Comparison of ENCODE assay signal across 1 cellular context in the genomic region with DNA sequence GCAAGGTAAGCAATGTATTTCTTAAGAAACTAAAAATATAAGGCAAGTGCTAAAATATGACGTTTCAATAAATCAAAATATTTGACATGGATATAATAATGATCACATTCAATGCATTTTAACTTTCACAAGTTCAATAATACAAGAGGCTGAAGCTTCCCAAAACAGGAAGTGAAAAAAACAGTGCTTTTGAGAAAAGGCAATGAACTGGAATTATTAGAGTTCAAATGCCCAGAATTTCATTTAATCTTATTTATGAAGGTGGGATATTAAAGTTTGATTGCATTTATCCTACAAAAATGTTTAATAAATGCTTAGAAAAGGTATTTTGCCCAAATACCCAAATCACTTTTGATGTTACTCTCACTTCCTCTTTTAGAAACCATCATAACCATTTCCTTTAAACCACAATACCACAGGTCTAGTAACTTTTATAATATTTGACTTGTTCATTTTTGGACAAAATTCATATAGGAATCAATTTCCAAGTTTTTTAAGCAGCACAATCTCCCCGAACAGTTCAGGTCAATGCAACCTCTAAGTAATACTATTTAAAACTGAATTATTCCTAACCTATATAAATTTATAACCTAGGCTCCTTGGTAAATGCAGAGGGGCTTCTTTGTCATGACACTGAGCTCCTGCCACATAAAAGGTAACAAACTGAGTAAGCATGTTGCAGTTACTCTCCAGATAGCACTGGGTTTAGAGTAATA.
TF ChIP-seq lines count a peak whose summit lies in the region.

No MANE protein-coding gene starts in this region.

TF ChIP-seq in K562, 482 proteins besides CTCF, POLR2A, EP300 and RAD21 (continued from another document and continues in another):
- TF ChIP-seq, protein P1, sequence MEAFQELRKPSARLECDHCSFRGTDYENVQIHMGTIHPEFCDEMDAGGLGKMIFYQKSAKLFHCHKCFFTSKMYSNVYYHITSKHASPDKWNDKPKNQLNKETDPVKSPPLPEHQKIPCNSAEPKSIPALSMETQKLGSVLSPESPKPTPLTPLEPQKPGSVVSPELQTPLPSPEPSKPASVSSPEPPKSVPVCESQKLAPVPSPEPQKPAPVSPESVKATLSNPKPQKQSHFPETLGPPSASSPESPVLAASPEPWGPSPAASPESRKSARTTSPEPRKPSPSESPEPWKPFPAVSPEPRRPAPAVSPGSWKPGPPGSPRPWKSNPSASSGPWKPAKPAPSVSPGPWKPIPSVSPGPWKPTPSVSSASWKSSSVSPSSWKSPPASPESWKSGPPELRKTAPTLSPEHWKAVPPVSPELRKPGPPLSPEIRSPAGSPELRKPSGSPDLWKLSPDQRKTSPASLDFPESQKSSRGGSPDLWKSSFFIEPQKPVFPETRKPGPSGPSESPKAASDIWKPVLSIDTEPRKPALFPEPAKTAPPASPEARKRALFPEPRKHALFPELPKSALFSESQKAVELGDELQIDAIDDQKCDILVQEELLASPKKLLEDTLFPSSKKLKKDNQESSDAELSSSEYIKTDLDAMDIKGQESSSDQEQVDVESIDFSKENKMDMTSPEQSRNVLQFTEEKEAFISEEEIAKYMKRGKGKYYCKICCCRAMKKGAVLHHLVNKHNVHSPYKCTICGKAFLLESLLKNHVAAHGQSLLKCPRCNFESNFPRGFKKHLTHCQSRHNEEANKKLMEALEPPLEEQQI (IDR thresholded peaks at IDR 0.05) = peak; percentile 63; the same call in 1 of the 2 replicates
- TF ChIP-seq ZNF184 (CRISPR knock-in tag; IDR thresholded peaks at IDR 0.05) (no peak), MEF2A (IDR thresholded peaks at IDR 0.05; ENCODE audit: control insufficient read depth, low read depth, low read length) (no peak), NFIC (IDR thresholded peaks at IDR 0.05) (no peak), ZSCAN29 (IDR thresholded peaks at IDR 0.05) (no peak), ZNF589 (CRISPR knock-in tag; IDR thresholded peaks at IDR 0.05; ENCODE audit: low read depth) (peak; percentile 95), KAT2B (IDR thresholded peaks at IDR 0.05; ENCODE audit: low read depth, low read length) (no peak), ELF1 (tag; IDR thresholded peaks at IDR 0.05) (peak; percentile 72), CAMTA2 (CRISPR knock-in tag; conservative IDR thresholded peaks at IDR 0.05) (no peak), SPI1 (IDR thresholded peaks at IDR 0.05; ENCODE audit: borderline replicate concordance, low read depth, low read length) (peak; percentile 98), ZFX (CRISPR knock-in tag; IDR thresholded peaks at IDR 0.05) (no peak), ZNF133 (CRISPR knock-in tag; IDR thresholded peaks at IDR 0.05) (no peak), MCM5 (IDR thresholded peaks at IDR 0.05; ENCODE audit: low read depth) (no peak), ZNF77 (CRISPR knock-in tag; IDR thresholded peaks at IDR 0.05) (no peak), SIX5 (IDR thresholded peaks at IDR 0.05; ENCODE audit: borderline replicate concordance in 1 of 2, insufficient read depth in 1 of 2, low read depth in 1 of 2, low read length in 2 of 2) (no peak), ZNF212 (CRISPR knock-in tag; IDR thresholded peaks at IDR 0.05) (no peak), C11orf30 (IDR thresholded peaks at IDR 0.05; ENCODE audit: low read depth) (no peak), ZNF197 (CRISPR knock-in tag; IDR thresholded peaks at IDR 0.05; ENCODE audit: low read depth) (peak; percentile 54; the same call in 1 of the 2 replicates), ZNF140 (CRISPR knock-in tag; IDR thresholded peaks at IDR 0.05) (no peak), ZFP30 (CRISPR knock-in tag; IDR thresholded peaks at IDR 0.05; ENCODE audit: borderline replicate concordance) (no peak), ZNF444 (CRISPR knock-in tag; IDR thresholded peaks at IDR 0.05) (no peak), KDM2B (CRISPR knock-in tag; IDR thresholded peaks at IDR 0.05) (no peak), NFYB (IDR thresholded peaks at IDR 0.05; ENCODE audit: extremely low read depth, insufficient read length) (no peak), ZNF57 (CRISPR knock-in tag; IDR thresholded peaks at IDR 0.05) (no peak), ASH1L (IDR thresholded peaks at IDR 0.05; ENCODE audit: borderline replicate concordance, low read depth, partially characterized antibody) (no peak), NFATC3 (IDR thresholded peaks at IDR 0.05) (no peak), ZNF561 (CRISPR knock-in tag; conservative IDR thresholded peaks at IDR 0.05) (no peak), ILF3 (IDR thresholded peaks at IDR 0.05; ENCODE audit: borderline replicate concordance) (no peak), ZNF174 (CRISPR knock-in tag; IDR thresholded peaks at IDR 0.05) (no peak), GTF2A2 (tag; IDR thresholded peaks at IDR 0.05) (no peak), ZNF644 (tag; IDR thresholded peaks at IDR 0.05; ENCODE audit: low read depth) (peak; percentile 70; the same call in 1 of the 2 replicates), HMG20B (CRISPR knock-in tag; IDR thresholded peaks at IDR 0.05) (no peak), CHD1 (IDR thresholded peaks at IDR 0.05; ENCODE audit: low read length) (peak; percentile 2), TFAM (CRISPR knock-in tag; conservative IDR thresholded peaks at IDR 0.05) (no peak), KDM5B (IDR thresholded peaks at IDR 0.05; ENCODE audit: insufficient replicate concordance, low read depth, low read length) (no peak), ZNF766 (CRISPR knock-in tag; conservative IDR thresholded peaks at IDR 0.05) (peak; percentile 86; the same call in 1 of the 2 replicates), ETV6 (IDR thresholded peaks at IDR 0.05; ENCODE audit: borderline replicate concordance in 1 of 2, low read depth in 2 of 2, low read length in 1 of 2) (peak in 1 of 2 experiments; percentile 66; a peak in 1 of 4 replicates), ETV6 (CRISPR knock-in tag; IDR thresholded peaks at IDR 0.05; ENCODE audit: borderline replicate concordance) (no peak), GTF2E2 (tag; IDR thresholded peaks at IDR 0.05) (0 out of 2 replicates have a peak, but pooled peaks have one; percentile 36), MTA3 (IDR thresholded peaks at IDR 0.05; ENCODE audit: borderline replicate concordance) (0 out of 2 replicates have a peak, but pooled peaks have one; percentile 4)
- TF ChIP-seq, protein P2, sequence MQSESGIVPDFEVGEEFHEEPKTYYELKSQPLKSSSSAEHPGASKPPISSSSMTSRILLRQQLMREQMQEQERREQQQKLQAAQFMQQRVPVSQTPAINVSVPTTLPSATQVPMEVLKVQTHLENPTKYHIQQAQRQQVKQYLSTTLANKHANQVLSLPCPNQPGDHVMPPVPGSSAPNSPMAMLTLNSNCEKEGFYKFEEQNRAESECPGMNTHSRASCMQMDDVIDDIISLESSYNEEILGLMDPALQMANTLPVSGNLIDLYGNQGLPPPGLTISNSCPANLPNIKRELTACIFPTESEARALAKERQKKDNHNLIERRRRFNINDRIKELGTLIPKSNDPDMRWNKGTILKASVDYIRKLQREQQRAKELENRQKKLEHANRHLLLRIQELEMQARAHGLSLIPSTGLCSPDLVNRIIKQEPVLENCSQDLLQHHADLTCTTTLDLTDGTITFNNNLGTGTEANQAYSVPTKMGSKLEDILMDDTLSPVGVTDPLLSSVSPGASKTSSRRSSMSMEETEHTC (IDR thresholded peaks at IDR 0.05) = no peak
- TF ChIP-seq, protein P3, sequence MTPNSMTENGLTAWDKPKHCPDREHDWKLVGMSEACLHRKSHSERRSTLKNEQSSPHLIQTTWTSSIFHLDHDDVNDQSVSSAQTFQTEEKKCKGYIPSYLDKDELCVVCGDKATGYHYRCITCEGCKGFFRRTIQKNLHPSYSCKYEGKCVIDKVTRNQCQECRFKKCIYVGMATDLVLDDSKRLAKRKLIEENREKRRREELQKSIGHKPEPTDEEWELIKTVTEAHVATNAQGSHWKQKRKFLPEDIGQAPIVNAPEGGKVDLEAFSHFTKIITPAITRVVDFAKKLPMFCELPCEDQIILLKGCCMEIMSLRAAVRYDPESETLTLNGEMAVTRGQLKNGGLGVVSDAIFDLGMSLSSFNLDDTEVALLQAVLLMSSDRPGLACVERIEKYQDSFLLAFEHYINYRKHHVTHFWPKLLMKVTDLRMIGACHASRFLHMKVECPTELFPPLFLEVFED (CRISPR knock-in tag; conservative IDR thresholded peaks at IDR 0.05) = no peak
- TF ChIP-seq, protein P4, sequence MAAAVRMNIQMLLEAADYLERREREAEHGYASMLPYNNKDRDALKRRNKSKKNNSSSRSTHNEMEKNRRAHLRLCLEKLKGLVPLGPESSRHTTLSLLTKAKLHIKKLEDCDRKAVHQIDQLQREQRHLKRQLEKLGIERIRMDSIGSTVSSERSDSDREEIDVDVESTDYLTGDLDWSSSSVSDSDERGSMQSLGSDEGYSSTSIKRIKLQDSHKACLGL (CRISPR knock-in tag; IDR thresholded peaks at IDR 0.05; ENCODE audit: borderline replicate concordance, poor library complexity, severe bottlenecking) = no peak
- TF ChIP-seq, protein P5, sequence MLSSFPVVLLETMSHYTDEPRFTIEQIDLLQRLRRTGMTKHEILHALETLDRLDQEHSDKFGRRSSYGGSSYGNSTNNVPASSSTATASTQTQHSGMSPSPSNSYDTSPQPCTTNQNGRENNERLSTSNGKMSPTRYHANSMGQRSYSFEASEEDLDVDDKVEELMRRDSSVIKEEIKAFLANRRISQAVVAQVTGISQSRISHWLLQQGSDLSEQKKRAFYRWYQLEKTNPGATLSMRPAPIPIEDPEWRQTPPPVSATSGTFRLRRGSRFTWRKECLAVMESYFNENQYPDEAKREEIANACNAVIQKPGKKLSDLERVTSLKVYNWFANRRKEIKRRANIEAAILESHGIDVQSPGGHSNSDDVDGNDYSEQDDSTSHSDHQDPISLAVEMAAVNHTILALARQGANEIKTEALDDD (IDR thresholded peaks at IDR 0.05) = no peak; the same call in none of the 2 replicates
- TF ChIP-seq, protein P6, sequence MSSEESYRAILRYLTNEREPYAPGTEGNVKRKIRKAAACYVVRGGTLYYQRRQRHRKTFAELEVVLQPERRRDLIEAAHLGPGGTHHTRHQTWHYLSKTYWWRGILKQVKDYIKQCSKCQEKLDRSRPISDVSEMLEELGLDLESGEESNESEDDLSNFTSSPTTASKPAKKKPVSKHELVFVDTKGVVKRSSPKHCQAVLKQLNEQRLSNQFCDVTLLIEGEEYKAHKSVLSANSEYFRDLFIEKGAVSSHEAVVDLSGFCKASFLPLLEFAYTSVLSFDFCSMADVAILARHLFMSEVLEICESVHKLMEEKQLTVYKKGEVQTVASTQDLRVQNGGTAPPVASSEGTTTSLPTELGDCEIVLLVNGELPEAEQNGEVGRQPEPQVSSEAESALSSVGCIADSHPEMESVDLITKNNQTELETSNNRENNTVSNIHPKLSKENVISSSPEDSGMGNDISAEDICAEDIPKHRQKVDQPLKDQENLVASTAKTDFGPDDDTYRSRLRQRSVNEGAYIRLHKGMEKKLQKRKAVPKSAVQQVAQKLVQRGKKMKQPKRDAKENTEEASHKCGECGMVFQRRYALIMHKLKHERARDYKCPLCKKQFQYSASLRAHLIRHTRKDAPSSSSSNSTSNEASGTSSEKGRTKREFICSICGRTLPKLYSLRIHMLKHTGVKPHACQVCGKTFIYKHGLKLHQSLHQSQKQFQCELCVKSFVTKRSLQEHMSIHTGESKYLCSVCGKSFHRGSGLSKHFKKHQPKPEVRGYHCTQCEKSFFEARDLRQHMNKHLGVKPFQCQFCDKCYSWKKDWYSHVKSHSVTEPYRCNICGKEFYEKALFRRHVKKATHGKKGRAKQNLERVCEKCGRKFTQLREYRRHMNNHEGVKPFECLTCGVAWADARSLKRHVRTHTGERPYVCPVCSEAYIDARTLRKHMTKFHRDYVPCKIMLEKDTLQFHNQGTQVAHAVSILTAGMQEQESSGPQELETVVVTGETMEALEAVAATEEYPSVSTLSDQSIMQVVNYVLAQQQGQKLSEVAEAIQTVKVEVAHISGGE (CRISPR knock-in tag; IDR thresholded peaks at IDR 0.05) = peak in 1 of 3 experiments; percentile 50; a peak in 1 of 6 replicates
- TF ChIP-seq, protein P7, sequence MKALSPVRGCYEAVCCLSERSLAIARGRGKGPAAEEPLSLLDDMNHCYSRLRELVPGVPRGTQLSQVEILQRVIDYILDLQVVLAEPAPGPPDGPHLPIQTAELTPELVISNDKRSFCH (CRISPR knock-in tag; IDR thresholded peaks at IDR 0.05) = no peak
- TF ChIP-seq, protein P7 (tag; IDR thresholded peaks at IDR 0.05) = no peak
- TF ChIP-seq, protein P8, sequence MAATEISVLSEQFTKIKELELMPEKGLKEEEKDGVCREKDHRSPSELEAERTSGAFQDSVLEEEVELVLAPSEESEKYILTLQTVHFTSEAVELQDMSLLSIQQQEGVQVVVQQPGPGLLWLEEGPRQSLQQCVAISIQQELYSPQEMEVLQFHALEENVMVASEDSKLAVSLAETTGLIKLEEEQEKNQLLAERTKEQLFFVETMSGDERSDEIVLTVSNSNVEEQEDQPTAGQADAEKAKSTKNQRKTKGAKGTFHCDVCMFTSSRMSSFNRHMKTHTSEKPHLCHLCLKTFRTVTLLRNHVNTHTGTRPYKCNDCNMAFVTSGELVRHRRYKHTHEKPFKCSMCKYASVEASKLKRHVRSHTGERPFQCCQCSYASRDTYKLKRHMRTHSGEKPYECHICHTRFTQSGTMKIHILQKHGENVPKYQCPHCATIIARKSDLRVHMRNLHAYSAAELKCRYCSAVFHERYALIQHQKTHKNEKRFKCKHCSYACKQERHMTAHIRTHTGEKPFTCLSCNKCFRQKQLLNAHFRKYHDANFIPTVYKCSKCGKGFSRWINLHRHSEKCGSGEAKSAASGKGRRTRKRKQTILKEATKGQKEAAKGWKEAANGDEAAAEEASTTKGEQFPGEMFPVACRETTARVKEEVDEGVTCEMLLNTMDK (IDR thresholded peaks at IDR 0.05; ENCODE audit: borderline replicate concordance, insufficient read depth, low read depth, low read length, poor library complexity, severe bottlenecking) = no peak
- TF ChIP-seq, protein P9, sequence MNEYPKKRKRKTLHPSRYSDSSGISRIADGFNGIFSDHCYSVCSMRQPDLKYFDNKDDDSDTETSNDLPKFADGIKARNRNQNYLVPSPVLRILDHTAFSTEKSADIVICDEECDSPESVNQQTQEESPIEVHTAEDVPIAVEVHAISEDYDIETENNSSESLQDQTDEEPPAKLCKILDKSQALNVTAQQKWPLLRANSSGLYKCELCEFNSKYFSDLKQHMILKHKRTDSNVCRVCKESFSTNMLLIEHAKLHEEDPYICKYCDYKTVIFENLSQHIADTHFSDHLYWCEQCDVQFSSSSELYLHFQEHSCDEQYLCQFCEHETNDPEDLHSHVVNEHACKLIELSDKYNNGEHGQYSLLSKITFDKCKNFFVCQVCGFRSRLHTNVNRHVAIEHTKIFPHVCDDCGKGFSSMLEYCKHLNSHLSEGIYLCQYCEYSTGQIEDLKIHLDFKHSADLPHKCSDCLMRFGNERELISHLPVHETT (CRISPR knock-in tag; conservative IDR thresholded peaks at IDR 0.05 in 1 of 2, IDR thresholded peaks at IDR 0.05 in 1 of 2) = peak in 1 of 2 experiments; percentile 29; a peak in 1 of 4 replicates
